ENCODE assay signal across 18 cellular contexts in genomic region chr5:149729150-149729549, GRCh38. TPM values are rescaled to one million over a fixed set of nuclear protein-coding genes. Genes with fewer than 3 reads are reported as not detected.
A peak's percentile ranks its signal among the peaks of the same experiment; 100 is the strongest.
DNase-seq lines count a peak whose midpoint lies in the region; ATAC-seq and TF ChIP-seq lines count a peak whose summit lies in the region.
"Had no signal": no experiment of that assay in that cellular context is flagged by ENCODE, and none has a peak within 500 bp of the region (broad histone marks: within the 10 kb centered on the region; RNA-seq: fewer than 3 reads in every experiment).

No MANE protein-coding gene starts in this region.

- H3K27ac Mint-ChIP-seq in stimulated activated naive CD8-positive, alpha-beta T cell treated with anti-CD3 and anti-CD28 coated beads, Interleukin-15, Interleukin-2, amounts not matched to agents 100 ng/mL and 50 ng/mL, for 24 hours, result no peak overlapping the region
- H3K27ac Mint-ChIP-seq in activated T-helper 2 cell treated with anti-CD3 and anti-CD28 coated beads, Interferon-gamma antibody, Interleukin-2, Interleukin-4, amounts not matched to agents 10 μg/mL and 5 μg/mL and 100 μg/mL, durations not matched to agents 14 hours and 24 hours and 36 hours, result no peak overlapping the region
- H3K27ac Mint-ChIP-seq in naive thymus-derived CD8-positive, alpha-beta T cell, result peak overlapping the region in 2 of 10 donors; percentile 22 to 33
- H3K27ac Mint-ChIP-seq in type B pancreatic cell, result no peak overlapping the region

- H3K9me3 Mint-ChIP-seq in stimulated activated naive CD8-positive, alpha-beta T cell treated with anti-CD3 and anti-CD28 coated beads, Interleukin-15, Interleukin-2, amounts not matched to agents 100 ng/mL and 50 ng/mL, for 24 hours, result no peaks in the 10 kb centered on the region
- no peaks in the 10 kb centered on the region for H3K9me3 Mint-ChIP-seq in activated T-helper 2 cell treated with anti-CD3 and anti-CD28 coated beads, Interferon-gamma antibody, Interleukin-2, Interleukin-4, amounts not matched to agents 10 μg/mL and 5 μg/mL and 100 μg/mL, durations not matched to agents 14 hours and 24 hours and 36 hours
- H3K9me3 Mint-ChIP-seq in naive thymus-derived CD8-positive, alpha-beta T cell, result no peaks in the 10 kb centered on the region
- no peaks in the 10 kb centered on the region for H3K9me3 Mint-ChIP-seq in type B pancreatic cell

- CTCF ChIA-PET in OCI-LY7 (lab: Charles Lee; ENCODE audit: unreplicated experiment), result interaction anchor here (1.1 kb wide), 1 partner anchor 52 kb away, joined by 3 read pairs; no protein-coding TSS in a partner anchor

- no peaks in the 10 kb centered on the region for H3K9me2 ChIP-seq in OCI-LY7 (ENCODE audit: insufficient read depth, low read length)

- peaks cover 19% of the 10 kb centered on the region; the same call in 1 of the 2 replicates for H4K20me1 ChIP-seq in OCI-LY7 (ENCODE audit: insufficient read depth, low read length)

- no peaks in the 10 kb centered on the region for H3K9me3 ChIP-seq in OCI-LY7 (ENCODE audit: low read length)
- H3K9me3 ChIP-seq: BLaER1 treated with 17β-estradiol and CSF1 and Interleukin-3, amounts not matched to agents 10 nM and 100 nM; body of pancreas; thoracic aorta had no signal

- no peak overlapping the region for H3K27ac ChIP-seq in OCI-LY7 (ENCODE audit: low read depth, low read length, poor library complexity, severe bottlenecking)
- H3K27ac ChIP-seq: thoracic aorta had no signal

- H3K79me2 ChIP-seq in OCI-LY7 (ENCODE audit: insufficient read depth, low read depth, low read length), result peaks cover 25% of the 10 kb centered on the region; the same call in 1 of the 2 replicates

- DNase-seq in stimulated activated naive CD8-positive, alpha-beta T cell treated with anti-CD3 and anti-CD28 coated beads, Interleukin-15, Interleukin-2, amounts not matched to agents 100 U/mL and 50 U/mL, for 24 hours, result no peak
- DNase-seq in activated T-helper 2 cell treated with anti-CD3 and anti-CD28 coated beads, Interferon-gamma antibody, Interleukin-2, Interleukin-4, amounts not matched to agents 10 μg/mL and 5 μg/mL and 100 μg/mL, durations not matched to agents 14 hours and 24 hours and 36 hours (ENCODE audit: low spot score), result no peak
- no peak for DNase-seq in naive thymus-derived CD8-positive, alpha-beta T cell
- DNase-seq in type B pancreatic cell (ENCODE audit: extremely low spot score, unreplicated experiment), result no peak
- no peak for DNase-seq in OCI-LY7 (ENCODE audit: low spot score)
- DNase-seq in AML-193 (lab: John Stamatoyannopoulos, UW), result no peak
- DNase-seq: activated CD4-positive, alpha-beta T cell treated with anti-CD3 and anti-CD28 coated beads for 4 hours; activated gamma-delta T cell; body of pancreas; DND-41; NCI-H2227 treated with DMSO at 0.1 percent for 48 hours; retina; Right ventricle myocardium superior; T1000 had no signal

- POLR2A ChIA-PET in naive thymus-derived CD8-positive, alpha-beta T cell (lab: Charles Lee), result interaction anchor here (3.6 kb wide), 1 partner anchor 179 kb away, joined by 20 read pairs; the partner anchor contains the start of gene CSNK1A1
- POLR2A ChIA-PET in OCI-LY7 (lab: Charles Lee), result interaction anchor here (0.7 kb wide), 1 partner anchor 316 kb away, joined by 8 read pairs; no protein-coding TSS in a partner anchor

- H2AFZ ChIP-seq in OCI-LY7 (ENCODE audit: low read length), result no peak overlapping the region

- peak overlapping the region; percentile 18 for H3K4me3 Mint-ChIP-seq in stimulated activated naive CD8-positive, alpha-beta T cell treated with anti-CD3 and anti-CD28 coated beads, Interleukin-15, Interleukin-2, amounts not matched to agents 100 ng/mL and 50 ng/mL, for 24 hours
- peak overlapping the region; percentile 59 for H3K4me3 Mint-ChIP-seq in activated T-helper 2 cell treated with anti-CD3 and anti-CD28 coated beads, Interferon-gamma antibody, Interleukin-2, Interleukin-4, amounts not matched to agents 10 μg/mL and 5 μg/mL and 100 μg/mL, durations not matched to agents 14 hours and 24 hours and 36 hours (ENCODE audit: low read depth)
- H3K4me3 Mint-ChIP-seq in naive thymus-derived CD8-positive, alpha-beta T cell, result peak overlapping the region; percentile 24 to 80 (median 50)
- H3K4me3 Mint-ChIP-seq in type B pancreatic cell, result peak overlapping the region; percentile 67

- no peak for ATAC-seq in stimulated activated naive CD8-positive, alpha-beta T cell treated with anti-CD3 and anti-CD28 coated beads, Interleukin-15, Interleukin-2, amounts not matched to agents 100 U/mL and 50 U/mL, for 24 hours
- ATAC-seq in naive thymus-derived CD8-positive, alpha-beta T cell, result no peak
- ATAC-seq in HG03135 (IDR thresholded peaks at IDR 0.05; ENCODE audit: unreplicated experiment), result no peak

- BruUV-seq in OCI-LY7 (replicated peaks; lab: Mats Ljungman, UMichigan), result no TSS peak

- H3K4me1 ChIP-seq in OCI-LY7 (ENCODE audit: insufficient read depth, low read length, poor library complexity, severe bottlenecking), result peaks cover 17% of the 10 kb centered on the region

- H3K4me2 ChIP-seq in OCI-LY7 (ENCODE audit: low read length), result no peak overlapping the region

- peaks cover 4% of the 10 kb centered on the region for H3K27me3 Mint-ChIP-seq in stimulated activated naive CD8-positive, alpha-beta T cell treated with anti-CD3 and anti-CD28 coated beads, Interleukin-15, Interleukin-2, amounts not matched to agents 100 ng/mL and 50 ng/mL, for 24 hours
- H3K27me3 Mint-ChIP-seq in activated T-helper 2 cell treated with anti-CD3 and anti-CD28 coated beads, Interferon-gamma antibody, Interleukin-2, Interleukin-4, amounts not matched to agents 10 μg/mL and 5 μg/mL and 100 μg/mL, durations not matched to agents 14 hours and 24 hours and 36 hours (ENCODE audit: low read depth), result peaks cover 15% of the 10 kb centered on the region
- H3K27me3 Mint-ChIP-seq in naive thymus-derived CD8-positive, alpha-beta T cell, result no peaks in the 10 kb centered on the region
- H3K27me3 Mint-ChIP-seq in type B pancreatic cell, result peaks cover 24% of the 10 kb centered on the region

- H3K36me3 ChIP-seq in OCI-LY7 (ENCODE audit: insufficient read depth, low read length), result no peaks in the 10 kb centered on the region
- H3K36me3 ChIP-seq: thoracic aorta had no signal

- H3K4me3 ChIP-seq in OCI-LY7 (ENCODE audit: low read depth, low read length, poor library complexity, severe bottlenecking), result no peak overlapping the region

- TF ChIP-seq CTCF in type B pancreatic cell (conservative IDR thresholded peaks at IDR 0.05), result no peak
- TF ChIP-seq CTCF in OCI-LY7 (conservative IDR thresholded peaks at IDR 0.05; ENCODE audit: low read length), result no peak

- H3K36me3 Mint-ChIP-seq in stimulated activated naive CD8-positive, alpha-beta T cell treated with anti-CD3 and anti-CD28 coated beads, Interleukin-15, Interleukin-2, amounts not matched to agents 100 ng/mL and 50 ng/mL, for 24 hours (ENCODE audit: low read depth), result no peaks in the 10 kb centered on the region
- no peaks in the 10 kb centered on the region for H3K36me3 Mint-ChIP-seq in activated T-helper 2 cell treated with anti-CD3 and anti-CD28 coated beads, Interferon-gamma antibody, Interleukin-2, Interleukin-4, amounts not matched to agents 10 μg/mL and 5 μg/mL and 100 μg/mL, durations not matched to agents 14 hours and 24 hours and 36 hours (ENCODE audit: low read depth)
- no peaks in the 10 kb centered on the region for H3K36me3 Mint-ChIP-seq in naive thymus-derived CD8-positive, alpha-beta T cell
- no peaks in the 10 kb centered on the region for H3K36me3 Mint-ChIP-seq in type B pancreatic cell

- H3K4me1 Mint-ChIP-seq in stimulated activated naive CD8-positive, alpha-beta T cell treated with anti-CD3 and anti-CD28 coated beads, Interleukin-15, Interleukin-2, amounts not matched to agents 100 ng/mL and 50 ng/mL, for 24 hours (ENCODE audit: low read depth), result peaks cover 14% of the 10 kb centered on the region
- peaks cover 10% of the 10 kb centered on the region for H3K4me1 Mint-ChIP-seq in activated T-helper 2 cell treated with anti-CD3 and anti-CD28 coated beads, Interferon-gamma antibody, Interleukin-2, Interleukin-4, amounts not matched to agents 10 μg/mL and 5 μg/mL and 100 μg/mL, durations not matched to agents 14 hours and 24 hours and 36 hours (ENCODE audit: low read depth)
- peaks cover 9 to 20% (median 18%) of the 10 kb centered on the region in 4 donors for H3K4me1 Mint-ChIP-seq in naive thymus-derived CD8-positive, alpha-beta T cell
- H3K4me1 Mint-ChIP-seq in type B pancreatic cell (ENCODE audit: unreplicated experiment), result peaks cover 3% of the 10 kb centered on the region

- intact Hi-C loops in activated T-helper 2 cell treated with anti-CD3 and anti-CD28 coated beads, Interferon-gamma antibody, Interleukin-2, Interleukin-4, amounts not matched to agents 10 μg/mL and 5 μg/mL and 100 μg/mL, durations not matched to agents 14 hours and 24 hours and 36 hours (cut with micrococcal nuclease), result no loop called here
- intact Hi-C loops in OCI-LY7 (cut with micrococcal nuclease; ENCODE audit: unreplicated experiment), result no loop called here

RNA-seq across cellular contexts. Expression of gene PPARGC1B, which starts 1.0 kb away (rescaled TPM):
- total RNA-seq in activated T-helper 2 cell treated with anti-CD3 and anti-CD28 coated beads, Interferon-gamma antibody, Interleukin-2, Interleukin-4, amounts not matched to agents 10 μg/mL and 5 μg/mL and 100 μg/mL, durations not matched to agents 14 hours and 24 hours and 36 hours, result 7.1 and 8.5 TPM in 2 replicates
- total RNA-seq in naive thymus-derived CD8-positive, alpha-beta T cell, result 1 to 10 TPM; 7.5 to 8.4 TPM
- 1 to 10 TPM; 2.4 to 4.7 (median 4.1) TPM for polyA plus RNA-seq in naive thymus-derived CD8-positive, alpha-beta T cell
- total RNA-seq in type B pancreatic cell (ENCODE audit: low replicate concordance) (5.4 and 8.5 TPM in 2 replicates), OCI-LY7 (2022) (10.3 and 11.6 TPM in 2 replicates)
- total RNA-seq in OCI-LY7 (2014; rRNA removed; shearing (Covaris generic)), result 4.2 and 5.6 TPM in 2 replicates
